9 cellular contexts compared by ENCODE assay signal in the genomic region with DNA sequence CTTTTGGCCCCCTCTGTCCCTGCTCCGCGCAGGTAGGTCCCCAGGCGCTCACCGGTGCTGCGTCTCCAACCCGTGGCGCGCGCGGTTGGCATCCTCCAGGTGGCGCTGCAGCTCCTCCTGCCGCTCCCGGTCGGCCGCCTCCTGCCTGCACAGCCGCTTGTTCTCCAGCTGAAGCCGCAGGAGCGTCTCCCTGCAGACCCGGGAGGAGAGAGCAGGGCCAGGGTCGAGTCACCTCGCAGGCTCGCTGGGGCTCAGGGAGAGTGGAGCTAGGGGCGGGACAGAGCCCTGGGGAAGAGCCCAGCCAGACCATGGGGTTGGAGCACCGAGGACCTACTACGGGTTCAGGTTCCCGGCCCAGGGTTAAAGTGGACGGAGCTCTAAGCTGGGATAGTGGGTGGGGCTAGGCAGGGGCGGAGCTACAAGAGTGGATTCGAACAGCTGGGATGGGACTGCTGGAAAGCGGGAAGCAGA. TPM values are rescaled to one million over a fixed set of nuclear protein-coding genes. Genes with fewer than 3 reads are reported as not detected.
DNase-seq lines count a peak whose midpoint lies in the region; ATAC-seq and TF ChIP-seq lines count a peak whose summit lies in the region.
"Had no signal": no experiment of that assay in that cellular context is flagged by ENCODE, and none has a peak within 500 bp of the region (broad histone marks: within the 10 kb centered on the region; RNA-seq: fewer than 3 reads in every experiment).

No MANE protein-coding gene starts in this region.

- peak; percentile 86 for DNase-seq in activated naive CD8-positive, alpha-beta T cell treated with anti-CD3 and anti-CD28 coated beads for 36 hours
- no peak for DNase-seq in activated naive CD8-positive, alpha-beta T cell treated with anti-CD3 and anti-CD28 coated beads, Interleukin-2, amount 50 U/mL, for 24 hours
- DNase-seq in NCI-H2107 treated with DMSO at 0.1 percent for 48 hours (lab: John Stamatoyannopoulos, UW; ENCODE audit: unreplicated experiment) (peak; percentile 41), osteocyte (ENCODE audit: extremely low spot score, unreplicated experiment) (peak; percentile 93), NCI-H524 (lab: John Stamatoyannopoulos, UW) (no peak)
- DNase-seq in activated T-cell treated with anti-CD3 and anti-CD28 coated beads, Interleukin-2, amount 50 U/mL, for 1 hour: peak; percentile 90

- H3K4me1 Mint-ChIP-seq in activated naive CD8-positive, alpha-beta T cell treated with anti-CD3 and anti-CD28 coated beads for 36 hours: peaks cover 4% of the 10 kb centered on the region
- no peaks in the 10 kb centered on the region for H3K4me1 Mint-ChIP-seq in activated naive CD8-positive, alpha-beta T cell treated with anti-CD3 and anti-CD28 coated beads, Interleukin-2, amount 50 U/mL, for 24 hours
- peaks cover 2% of the 10 kb centered on the region for H3K4me1 Mint-ChIP-seq in osteocyte (ENCODE audit: unreplicated experiment)

- H3K4me3 ChIP-seq in gastroesophageal sphincter: peak overlapping the region in 1 of 2 donors; percentile 48

- TF ChIP-seq CTCF in gastroesophageal sphincter (IDR thresholded peaks at IDR 0.05): peak in 3 of 4 experiments; percentile 64 to 99 (median 81)
- TF ChIP-seq CTCF in osteocyte (IDR thresholded peaks at IDR 0.05): peak; percentile 78

- no peak for TF ChIP-seq EP300 in gastroesophageal sphincter (IDR thresholded peaks at IDR 0.05)

- no peaks in the 10 kb centered on the region for H3K36me3 Mint-ChIP-seq in activated naive CD8-positive, alpha-beta T cell treated with anti-CD3 and anti-CD28 coated beads for 36 hours
- no peaks in the 10 kb centered on the region for H3K36me3 Mint-ChIP-seq in activated naive CD8-positive, alpha-beta T cell treated with anti-CD3 and anti-CD28 coated beads, Interleukin-2, amount 50 U/mL, for 24 hours (ENCODE audit: low read depth)
- H3K36me3 Mint-ChIP-seq in osteocyte (ENCODE audit: unreplicated experiment): peaks cover 3% of the 10 kb centered on the region

- no peaks in the 10 kb centered on the region for H3K9me3 ChIP-seq in gastroesophageal sphincter

- no peak for ATAC-seq in activated naive CD8-positive, alpha-beta T cell treated with anti-CD3 and anti-CD28 coated beads, Interleukin-2, amount 50 U/mL, for 24 hours
- ATAC-seq in gastroesophageal sphincter (peak; percentile 96), GM21786 (IDR thresholded peaks at IDR 0.05; ENCODE audit: unreplicated experiment) (no peak)

- H3K27ac Mint-ChIP-seq in activated naive CD8-positive, alpha-beta T cell treated with anti-CD3 and anti-CD28 coated beads for 36 hours: no peak overlapping the region
- no peak overlapping the region for H3K27ac Mint-ChIP-seq in activated naive CD8-positive, alpha-beta T cell treated with anti-CD3 and anti-CD28 coated beads, Interleukin-2, amount 50 U/mL, for 24 hours
- H3K27ac Mint-ChIP-seq in osteocyte (ENCODE audit: unreplicated experiment): no peak overlapping the region

- peaks cover 0 to 9% (median 0%) of the 10 kb centered on the region in 3 donors for H3K4me1 ChIP-seq in gastroesophageal sphincter

- H3K27me3 ChIP-seq in gastroesophageal sphincter: no peaks in the 10 kb centered on the region

- H3K36me3 ChIP-seq in gastroesophageal sphincter: peaks cover 0 to 66% of the 10 kb centered on the region in 2 donors

- peak overlapping the region in 3 of 4 donors; percentile 55 to 78 (median 71) for H3K27ac ChIP-seq in gastroesophageal sphincter

- peak overlapping the region; percentile 25 for H3K4me3 Mint-ChIP-seq in activated naive CD8-positive, alpha-beta T cell treated with anti-CD3 and anti-CD28 coated beads for 36 hours
- no peak overlapping the region for H3K4me3 Mint-ChIP-seq in activated naive CD8-positive, alpha-beta T cell treated with anti-CD3 and anti-CD28 coated beads, Interleukin-2, amount 50 U/mL, for 24 hours
- H3K4me3 Mint-ChIP-seq in osteocyte (ENCODE audit: unreplicated experiment): peak overlapping the region; percentile 70

- 0 to 39% methylated on average over 3 to 7 of the region's 30 CpGs for WGBS in gastroesophageal sphincter (ENCODE audit: low coverage in 1 of 2), 2 donors

- no peaks in the 10 kb centered on the region for H3K9me3 Mint-ChIP-seq in activated naive CD8-positive, alpha-beta T cell treated with anti-CD3 and anti-CD28 coated beads for 36 hours
- H3K9me3 Mint-ChIP-seq in activated naive CD8-positive, alpha-beta T cell treated with anti-CD3 and anti-CD28 coated beads, Interleukin-2, amount 50 U/mL, for 24 hours: no peaks in the 10 kb centered on the region
- no peaks in the 10 kb centered on the region for H3K9me3 Mint-ChIP-seq in osteocyte (ENCODE audit: unreplicated experiment)

- H3K27me3 Mint-ChIP-seq in activated naive CD8-positive, alpha-beta T cell treated with anti-CD3 and anti-CD28 coated beads for 36 hours: no peaks in the 10 kb centered on the region
- no peaks in the 10 kb centered on the region for H3K27me3 Mint-ChIP-seq in activated naive CD8-positive, alpha-beta T cell treated with anti-CD3 and anti-CD28 coated beads, Interleukin-2, amount 50 U/mL, for 24 hours
- H3K27me3 Mint-ChIP-seq in osteocyte (ENCODE audit: unreplicated experiment): no peaks in the 10 kb centered on the region

- TF ChIP-seq POLR2A in gastroesophageal sphincter (IDR thresholded peaks at IDR 0.05): no peak

RNA-seq across cellular contexts. Expression of a gene that starts 9.3 kb away (rescaled TPM):
- 10 to 100 TPM; 13.0 to 13.8 TPM for total RNA-seq in activated naive CD8-positive, alpha-beta T cell treated with anti-CD3 and anti-CD28 coated beads for 36 hours
- total RNA-seq in gastroesophageal sphincter: 10 to 100 TPM; 13.5 to 24.1 (median 14.6) TPM
- total RNA-seq in osteocyte: 24.6 and 26.8 TPM in 2 replicates

RNA-seq across cellular contexts. Expression of a gene that starts 14.5 kb away (rescaled TPM):
- not detected for total RNA-seq in activated naive CD8-positive, alpha-beta T cell treated with anti-CD3 and anti-CD28 coated beads for 36 hours
- not detected for total RNA-seq in gastroesophageal sphincter
- not detected in 2 replicates for total RNA-seq in osteocyte
- total RNA-seq: renal cortical epithelial cell had no signal

RNA-seq across cellular contexts. Expression of a gene that starts 25.2 kb away (rescaled TPM):
- 100 to 1,000 TPM; 171 to 175 TPM for total RNA-seq in activated naive CD8-positive, alpha-beta T cell treated with anti-CD3 and anti-CD28 coated beads for 36 hours
- 100 to 1,000 TPM in 3 of 4 donors, 10 to 100 TPM in 1; 99.3 to 614 (median 168) TPM for total RNA-seq in gastroesophageal sphincter
- 141 and 158 TPM in 2 replicates for total RNA-seq in osteocyte

RNA-seq across cellular contexts. Expression of a gene that starts 28.8 kb away (rescaled TPM):
- total RNA-seq in activated naive CD8-positive, alpha-beta T cell treated with anti-CD3 and anti-CD28 coated beads for 36 hours: 10 to 100 TPM; 78.3 to 80.2 TPM
- 10 to 100 TPM; 47.3 to 58.2 (median 55.8) TPM for total RNA-seq in gastroesophageal sphincter
- 72.1 and 77.0 TPM in 2 replicates for total RNA-seq in osteocyte

RNA-seq across cellular contexts. Expression of a gene that starts 31.6 kb away (rescaled TPM):
- 100 to 1,000 TPM; 223 to 230 TPM for total RNA-seq in activated naive CD8-positive, alpha-beta T cell treated with anti-CD3 and anti-CD28 coated beads for 36 hours
- 100 to 1,000 TPM; 364 to 432 (median 398) TPM for total RNA-seq in gastroesophageal sphincter
- 151 and 160 TPM in 2 replicates for total RNA-seq in osteocyte

Comparison
In these comparisons a context has a peak if more than half of its experiments do, and no peak if none do; other contexts are left out.
1. DNase-seq: peak in activated naive CD8-positive, alpha-beta T cell treated with anti-CD3 and anti-CD28 coated beads for 36 hours (single experiment), NCI-H2107 treated with DMSO at 0.1 percent for 48 hours (single experiment), activated T-cell treated with anti-CD3 and anti-CD28 coated beads, Interleukin-2, amount 50 U/mL, for 1 hour (single experiment) and osteocyte (single experiment); none in activated naive CD8-positive, alpha-beta T cell treated with anti-CD3 and anti-CD28 coated beads, Interleukin-2, amount 50 U/mL, for 24 hours (single experiment) and NCI-H524 (0 of 2).